Comparison of ENCODE assay signal across 1 cellular context in genomic region chr19:18456279-18456678, GRCh38.
TF ChIP-seq lines count a peak whose summit lies in the region.

No MANE protein-coding gene starts in this region.

TF ChIP-seq in GM12878, 131 proteins besides CTCF, POLR2A, EP300 and RAD21:
- TF ChIP-seq CHD4 (IDR thresholded peaks at IDR 0.05) = no peak
TF ChIP-seq in GM12878: peak in this region for 0.
